10 cellular contexts compared by ENCODE assay signal in genomic region chr6:111580826-111581505, GRCh38. TPM values are rescaled to one million over a fixed set of nuclear protein-coding genes. Genes with fewer than 3 reads are reported as not detected.
DNase-seq lines count a peak whose midpoint lies in the region; ATAC-seq and TF ChIP-seq lines count a peak whose summit lies in the region.
"Had no signal": no experiment of that assay in that cellular context is flagged by ENCODE, and none has a peak within 500 bp of the region (broad histone marks: within the 10 kb centered on the region; RNA-seq: fewer than 3 reads in every experiment).

No MANE protein-coding gene starts in this region.

- peak; percentile 2 for TF ChIP-seq CTCF in brain microvascular endothelial cell (IDR thresholded peaks at IDR 0.05; ENCODE audit: low read depth, low read length, missing control alignments)
- TF ChIP-seq CTCF in right lobe of liver (IDR thresholded peaks at IDR 0.05), result peak in 1 of 4 donors; percentile 12

- no peak overlapping the region for H3K4me3 Mint-ChIP-seq in stimulated activated naive CD8-positive, alpha-beta T cell treated with anti-CD3 and anti-CD28 coated beads, Interleukin-15, amount 100 ng/mL, for 72 hours

- peak in 3 of 4 donors; percentile 19 to 53 (median 36) for ATAC-seq in right lobe of liver
- ATAC-seq in stimulated activated naive CD8-positive, alpha-beta T cell treated with anti-CD3 and anti-CD28 coated beads, Interleukin-15, amount 100 ng/mL, for 72 hours, result no peak

- H3K27me3 ChIP-seq in brain microvascular endothelial cell (replicated peaks) (no peaks in the 10 kb centered on the region), right lobe of liver (no peaks in the 10 kb centered on the region)

- DNase-seq in AG20443 (ENCODE audit: low spot score) (peak; percentile 42), Kasumi-1 (lab: John Stamatoyannopoulos, UW) (peak; percentile 13 to 34), brain microvascular endothelial cell (no peak), right lobe of liver (no peak), NCI-H1436 (lab: John Stamatoyannopoulos, UW) (no peak), HuH-7.5 (ENCODE audit: low spot score) (no peak), cerebellum (ENCODE audit: low spot score) (no peak)
- DNase-seq in stimulated activated naive CD8-positive, alpha-beta T cell treated with anti-CD3 and anti-CD28 coated beads, Interleukin-15, amount 100 ng/mL, for 72 hours, result no peak
- DNase-seq: head of caudate nucleus, naive B cell had no signal

- no peaks in the 10 kb centered on the region for H3K9me3 Mint-ChIP-seq in stimulated activated naive CD8-positive, alpha-beta T cell treated with anti-CD3 and anti-CD28 coated beads, Interleukin-15, amount 100 ng/mL, for 72 hours
- H3K9me3 Mint-ChIP-seq: naive B cell had no signal

- H3K27ac ChIP-seq in brain microvascular endothelial cell (no peak overlapping the region), right lobe of liver (no peak overlapping the region)

- intact Hi-C loops in right lobe of liver (cut with DNase I), result no loop called here

- H3K4me3 ChIP-seq in brain microvascular endothelial cell (ENCODE audit: low read depth, low read length) (no peak overlapping the region), right lobe of liver (no peak overlapping the region)

- in situ Hi-C loops in brain microvascular endothelial cell (cut with HindIII; ENCODE audit: low pct_ligation_motif_present, low sequenced_read_pairs), result no loop called here

- H3K36me3 ChIP-seq in brain microvascular endothelial cell (replicated peaks) (peaks cover 13% of the 10 kb centered on the region), right lobe of liver (peaks cover 0 to 23% (median 5%) of the 10 kb centered on the region in 4 donors)

- H3K9me3 ChIP-seq in right lobe of liver, result no peaks in the 10 kb centered on the region

- H3K4me1 Mint-ChIP-seq in stimulated activated naive CD8-positive, alpha-beta T cell treated with anti-CD3 and anti-CD28 coated beads, Interleukin-15, amount 100 ng/mL, for 72 hours, result peaks cover 5% of the 10 kb centered on the region

- peak overlapping the region in 1 of 2 donors; percentile 23 for H3K27ac Mint-ChIP-seq in stimulated activated naive CD8-positive, alpha-beta T cell treated with anti-CD3 and anti-CD28 coated beads, Interleukin-15, amount 100 ng/mL, for 72 hours

- H3K4me1 ChIP-seq in right lobe of liver, result peaks cover 0 to 6% (median 3%) of the 10 kb centered on the region in 4 donors

- no peaks in the 10 kb centered on the region for H3K27me3 Mint-ChIP-seq in stimulated activated naive CD8-positive, alpha-beta T cell treated with anti-CD3 and anti-CD28 coated beads, Interleukin-15, amount 100 ng/mL, for 72 hours
- H3K27me3 Mint-ChIP-seq: naive B cell had no signal

- WGBS in right lobe of liver (ENCODE audit: insufficient coverage, low coverage, low lambda C conversion rate, missing lambda C conversion rate), result 83% methylated on average over 9 of the region's 9 CpGs

- TF ChIP-seq POLR2A in right lobe of liver (IDR thresholded peaks at IDR 0.05), result no peak

RNA-seq across cellular contexts. Expression of gene TRAF3IP2, which starts 24.7 kb away (rescaled TPM):
- total RNA-seq in right lobe of liver (10 to 100 TPM in 2 of 6 experiments, 1 to 10 TPM in 4; 5.0 to 21.9 (median 8.6) TPM), cerebellum (7.7 TPM)

Comparison
In these comparisons a context has a peak if more than half of its experiments do, and no peak if none do; other contexts are left out.
1. DNase-seq: peak in AG20443 (single experiment) and Kasumi-1 (2 of 2); none in brain microvascular endothelial cell (single experiment), right lobe of liver (0 of 3), stimulated activated naive CD8-positive, alpha-beta T cell treated with anti-CD3 and anti-CD28 coated beads, Interleukin-15, amount 100 ng/mL, for 72 hours (0 of 2), NCI-H1436 (single experiment), HuH-7.5 (single experiment) and cerebellum (single experiment).